Comparison of ENCODE assay signal across 30 cellular contexts in genomic region chr5:178199581-178200434, GRCh38. TPM values are rescaled to one million over a fixed set of nuclear protein-coding genes. Genes with fewer than 3 reads are reported as not detected.
DNase-seq lines count a peak whose midpoint lies in the region; ATAC-seq and TF ChIP-seq lines count a peak whose summit lies in the region.
"Had no signal": no experiment of that assay in that cellular context is flagged by ENCODE, and none has a peak within 500 bp of the region (broad histone marks: within the 10 kb centered on the region; RNA-seq: fewer than 3 reads in every experiment).

No MANE protein-coding gene starts in this region.

- peaks cover 8% of the 10 kb centered on the region for H3K27me3 Mint-ChIP-seq in brain
- H3K27me3 Mint-ChIP-seq: CD4-positive, CD25-positive, alpha-beta regulatory T cell; IgD-negative memory B cell had no signal

- H3K27me3 ChIP-seq in sigmoid colon (no peaks in the 10 kb centered on the region), gastroesophageal sphincter (no peaks in the 10 kb centered on the region)

- ATAC-seq in gastroesophageal sphincter, result no peak
- ATAC-seq in SK-N-SH treated with all-trans-retinoic acid at 6 μM for 48 hours, result no peak
- ATAC-seq: activated CD4-positive, CD25-positive, alpha-beta regulatory T cell treated with anti-CD3 and anti-CD28 coated beads, Interleukin-2, amount 50 U/mL, for 24 hours; activated T-helper 17 cell treated with anti-CD3 and anti-CD28 coated beads, Interleukin-2, amount 50 U/mL, for 72 hours; heart right ventricle; left colon had no signal

- H3K9me3 ChIP-seq in sigmoid colon (no peaks in the 10 kb centered on the region), gastroesophageal sphincter (no peaks in the 10 kb centered on the region)
- H3K9me3 ChIP-seq: heart right ventricle, SJCRH30 had no signal

- TF ChIP-seq POLR2A in sigmoid colon (IDR thresholded peaks at IDR 0.05) (no peak), gastroesophageal sphincter (IDR thresholded peaks at IDR 0.05) (no peak)

- TF ChIP-seq EP300 in sigmoid colon (IDR thresholded peaks at IDR 0.05) (no peak), gastroesophageal sphincter (IDR thresholded peaks at IDR 0.05) (no peak)

- WGBS in sigmoid colon, 2 donors, result 88 to 91% methylated on average over 12 of the region's 12 CpGs
- WGBS in gastroesophageal sphincter (ENCODE audit: low coverage in 1 of 2), 2 donors, result 72 to 73% methylated on average over 5 to 12 of the region's 12 CpGs

- H3K4me3 Mint-ChIP-seq in brain, result peak overlapping the region in 3 of 5 experiments; percentile 21 to 62 (median 22)
- H3K4me3 Mint-ChIP-seq: activated T-helper 17 cell treated with anti-CD3 and anti-CD28 coated beads, Interleukin-2, amount 50 U/mL, for 72 hours; memory B cell; stimulated activated naive CD8-positive, alpha-beta T cell treated with anti-CD3 and anti-CD28 coated beads, Interleukin-15, Interleukin-2, amounts not matched to agents 100 ng/mL and 50 ng/mL, for 24 hours; T-helper 1 cell treated with Interleukin-12 subunit alpha and Interleukin-12 subunit beta and Interleukin-4 antibody, amounts not matched to agents 30 μg/mL and 1 μg/mL, for 36 hours had no signal

- no peaks in the 10 kb centered on the region for H3K36me3 ChIP-seq in sigmoid colon
- H3K36me3 ChIP-seq in gastroesophageal sphincter, result no peaks in the 10 kb centered on the region
- H3K36me3 ChIP-seq: heart right ventricle, SJCRH30 had no signal

- H3K27ac ChIP-seq in sigmoid colon (no peak overlapping the region), gastroesophageal sphincter (no peak overlapping the region)
- H3K27ac ChIP-seq: heart right ventricle, SJCRH30 had no signal

- H3K4me1 Mint-ChIP-seq in brain, result peaks cover 12% of the 10 kb centered on the region

- no peaks in the 10 kb centered on the region for H3K36me3 Mint-ChIP-seq in brain
- H3K36me3 Mint-ChIP-seq: IgD-negative memory B cell had no signal

- intact Hi-C loops in sigmoid colon (cut with DNase I), result loop anchor here (10.0 kb wide), 1 partner anchor 1355 kb away; the partner anchor contains the start of gene RUFY1

- peaks cover 0 to 5% (median 0%) of the 10 kb centered on the region in 5 experiments for H3K9me3 Mint-ChIP-seq in brain
- H3K9me3 Mint-ChIP-seq: activated T-helper 17 cell treated with anti-CD3 and anti-CD28 coated beads, Interleukin-2, amount 50 U/mL, for 72 hours; memory B cell; stimulated activated naive CD8-positive, alpha-beta T cell treated with anti-CD3 and anti-CD28 coated beads, Interleukin-15, Interleukin-2, amounts not matched to agents 100 ng/mL and 50 ng/mL, for 24 hours; T-helper 1 cell treated with Interleukin-12 subunit alpha and Interleukin-12 subunit beta and Interleukin-4 antibody, amounts not matched to agents 30 μg/mL and 1 μg/mL, for 36 hours had no signal

- H3K27ac Mint-ChIP-seq in brain, result peak overlapping the region; percentile 10 to 82 (median 71)
- H3K27ac Mint-ChIP-seq: activated T-helper 17 cell treated with anti-CD3 and anti-CD28 coated beads, Interleukin-2, amount 50 U/mL, for 72 hours; CD4-positive, CD25-positive, alpha-beta regulatory T cell; memory B cell; stimulated activated naive CD8-positive, alpha-beta T cell treated with anti-CD3 and anti-CD28 coated beads, Interleukin-15, Interleukin-2, amounts not matched to agents 100 ng/mL and 50 ng/mL, for 24 hours; T-helper 1 cell treated with Interleukin-12 subunit alpha and Interleukin-12 subunit beta and Interleukin-4 antibody, amounts not matched to agents 30 μg/mL and 1 μg/mL, for 36 hours had no signal

- H3K4me3 ChIP-seq in sigmoid colon (no peak overlapping the region), gastroesophageal sphincter (no peak overlapping the region)
- H3K4me3 ChIP-seq: heart right ventricle, SJCRH30, skin epidermis had no signal

- TF ChIP-seq CTCF in brain (conservative IDR thresholded peaks at IDR 0.05) (no peak), sigmoid colon (IDR thresholded peaks at IDR 0.05) (no peak), gastroesophageal sphincter (IDR thresholded peaks at IDR 0.05) (no peak)

- peak; percentile 39 for DNase-seq in activated effector memory CD4-positive, alpha-beta T cell treated with anti-CD3 and anti-CD28 coated beads, Interleukin-2, amount 50 U/mL, for 16 hours
- no peak for DNase-seq in activated effector memory CD4-positive, alpha-beta T cell treated with Interleukin-2 at 50 U/mL for 16 hours
- peak; percentile 40 for DNase-seq in islet precursor cell
- DNase-seq in sigmoid colon, result peak; percentile 28
- no peak for DNase-seq in NCI-H524 (lab: John Stamatoyannopoulos, UW)
- DNase-seq: activated CD4-positive, alpha-beta T cell treated with anti-CD3 and anti-CD28 coated beads, Interleukin-2, amount 50 U/mL, for 48 hours; activated CD8-positive, alpha-beta memory T cell treated with anti-CD3 and anti-CD28 coated beads, Interleukin-2, amount 50 U/mL, for 4 hours; CD4-positive, CD25-positive, alpha-beta regulatory T cell; erythroblast; foreskin fibroblast; heart right ventricle; left colon; NCI-H1105; NCI-H2029; NCI-H226; occipital lobe; SJCRH30 had no signal

- peaks cover 0 to 5% (median 2%) of the 10 kb centered on the region in 4 donors for H3K4me1 ChIP-seq in sigmoid colon
- peaks cover 0 to 6% (median 0%) of the 10 kb centered on the region in 3 donors for H3K4me1 ChIP-seq in gastroesophageal sphincter
- H3K4me1 ChIP-seq: SJCRH30 had no signal

TF ChIP-seq in SK-N-SH treated with all-trans-retinoic acid at 6 μM for 48 hours, 23 proteins besides CTCF, POLR2A, EP300 and RAD21:
- TF ChIP-seq TOX (CRISPR knock-in tag; IDR thresholded peaks at IDR 0.05; ENCODE audit: borderline replicate concordance), result no peak
- TF ChIP-seq RARB (CRISPR knock-in tag; IDR thresholded peaks at IDR 0.05), result no peak
- TF ChIP-seq ZFP3 (CRISPR knock-in tag; IDR thresholded peaks at IDR 0.05), result no peak

RNA-seq across cellular contexts. Expression of gene HNRNPAB, which starts 4.5 kb away (rescaled TPM):
- polyA plus RNA-seq in brain (ENCODE audit: insufficient read depth, low read depth, low replicate concordance) (221 TPM), sigmoid colon (100 to 1,000 TPM; 212 to 227 (median 219) TPM)
- total RNA-seq in sigmoid colon (100 to 1,000 TPM in 1 of 4 donors, 10 to 100 TPM in 3; 77.8 to 101 (median 83.0) TPM), gastroesophageal sphincter (100 to 1,000 TPM in 2 of 4 donors, 10 to 100 TPM in 2; 79.9 to 140 (median 106) TPM)

RNA-seq across cellular contexts. Expression of gene GMCL2, which starts 12.6 kb away (rescaled TPM):
- polyA plus RNA-seq in brain (ENCODE audit: insufficient read depth, low read depth, low replicate concordance) (not detected), sigmoid colon (under 1 TPM in 1 of 3 donors, not detected in 2; 0.01 TPM)
- total RNA-seq in sigmoid colon (not detected), gastroesophageal sphincter (not detected)
- total RNA-seq: A172; activated T-helper 17 cell treated with anti-CD3 and anti-CD28 coated beads, Interleukin-2, amount 50 U/mL, for 72 hours; CD4-positive, CD25-positive, alpha-beta regulatory T cell; H4; heart right ventricle; left colon; occipital lobe; renal cortical epithelial cell; SJCRH30 had no signal
- polyA plus RNA-seq: heart right ventricle, IgD-negative memory B cell had no signal

RNA-seq across cellular contexts. Expression of gene PHYKPL, which starts 32.8 kb away (rescaled TPM):
- 8.0 TPM for polyA plus RNA-seq in brain (ENCODE audit: insufficient read depth, low read depth, low replicate concordance)
- 10 to 100 TPM; 26.0 to 66.5 (median 41.6) TPM for total RNA-seq in sigmoid colon
- 100 to 1,000 TPM in 1 of 3 donors, 10 to 100 TPM in 2; 46.2 to 121 (median 47.6) TPM for polyA plus RNA-seq in sigmoid colon
- total RNA-seq in gastroesophageal sphincter, result 10 to 100 TPM; 37.3 to 51.2 (median 41.6) TPM

RNA-seq across cellular contexts. Expression of gene NHP2, which starts 46.1 kb away (rescaled TPM):
- 184 TPM for polyA plus RNA-seq in brain (ENCODE audit: insufficient read depth, low read depth, low replicate concordance)
- 100 to 1,000 TPM in 3 of 4 donors, 10 to 100 TPM in 1; 77.8 to 231 (median 185) TPM for total RNA-seq in sigmoid colon
- polyA plus RNA-seq in sigmoid colon, result 100 to 1,000 TPM; 131 to 177 (median 156) TPM
- 100 to 1,000 TPM; 192 to 253 (median 218) TPM for total RNA-seq in gastroesophageal sphincter

Comparison
In these comparisons a context has a peak if more than half of its experiments do, and no peak if none do; other contexts are left out.
1. DNase-seq: peak in activated effector memory CD4-positive, alpha-beta T cell treated with anti-CD3 and anti-CD28 coated beads, Interleukin-2, amount 50 U/mL, for 16 hours (single experiment), islet precursor cell (single experiment) and sigmoid colon (single experiment); none in activated effector memory CD4-positive, alpha-beta T cell treated with Interleukin-2 at 50 U/mL for 16 hours (single experiment) and NCI-H524 (0 of 2).